Comparison of ENCODE assay signal across 10 cellular contexts in the genomic region with DNA sequence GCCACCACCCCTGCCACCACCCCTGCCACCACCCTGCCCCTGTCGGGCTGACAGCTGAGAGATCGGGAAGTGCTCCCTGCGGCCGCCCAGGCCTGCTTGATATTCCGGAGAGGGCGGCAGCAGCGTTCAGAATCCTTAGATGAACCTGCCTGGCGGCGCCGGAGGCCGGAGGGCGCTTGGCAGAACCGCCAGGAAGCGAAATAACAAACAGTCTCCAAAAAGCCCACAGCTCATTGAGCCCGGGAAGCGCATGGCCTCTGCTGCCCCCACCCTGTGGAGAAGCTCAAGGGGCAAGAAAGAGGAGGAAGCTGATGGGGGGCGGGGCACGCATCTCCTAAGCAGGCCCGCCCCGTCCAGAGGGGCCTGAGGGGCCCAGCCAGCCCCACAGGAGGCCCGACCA.
DNase-seq lines count a peak whose midpoint lies in the region; ATAC-seq and TF ChIP-seq lines count a peak whose summit lies in the region.
"Had no signal": no experiment of that assay in that cellular context is flagged by ENCODE, and none has a peak within 500 bp of the region (broad histone marks: within the 10 kb centered on the region; RNA-seq: fewer than 3 reads in every experiment).

No MANE protein-coding gene starts in this region.

- H3K27ac Mint-ChIP-seq in CD4-positive, alpha-beta memory T cell, result no peak overlapping the region
- H3K27ac Mint-ChIP-seq: T-helper 2 cell treated with Interferon-gamma antibody and Interleukin-4, amounts not matched to agents 5 μg/mL and 100 μg/mL, for 36 hours had no signal

- H3K27me3 ChIP-seq in upper lobe of right lung, result no peaks in the 10 kb centered on the region
- H3K27me3 ChIP-seq in CD4-positive, alpha-beta memory T cell (ENCODE audit: insufficient read depth, low read length), result no peaks in the 10 kb centered on the region

- TF ChIP-seq CTCF in upper lobe of right lung (IDR thresholded peaks at IDR 0.05), result peak; percentile 37

- peaks cover 8% of the 10 kb centered on the region for H3K4me1 ChIP-seq in upper lobe of right lung
- H3K4me1 ChIP-seq in CD4-positive, alpha-beta memory T cell (ENCODE audit: insufficient read depth, low read length), result peaks cover 6% of the 10 kb centered on the region

- H3K4me3 Mint-ChIP-seq in CD4-positive, alpha-beta memory T cell, result no peak overlapping the region
- H3K4me3 Mint-ChIP-seq: T-helper 2 cell treated with Interferon-gamma antibody and Interleukin-4, amounts not matched to agents 5 μg/mL and 100 μg/mL, for 36 hours had no signal

- no peak overlapping the region for H3K4me3 ChIP-seq in upper lobe of right lung
- H3K4me3 ChIP-seq in CD4-positive, alpha-beta memory T cell (ENCODE audit: low read length in 2 of 2), result no peak overlapping the region

- peaks cover 0 to 19% (median 7%) of the 10 kb centered on the region in 4 donors for H3K4me1 Mint-ChIP-seq in CD4-positive, alpha-beta memory T cell

- H3K27me3 Mint-ChIP-seq in CD4-positive, alpha-beta memory T cell, result peaks cover 28 to 33% of the 10 kb centered on the region in 2 donors

- no peaks in the 10 kb centered on the region for H3K36me3 ChIP-seq in upper lobe of right lung
- H3K36me3 ChIP-seq in CD4-positive, alpha-beta memory T cell (ENCODE audit: insufficient read depth, low read length), result no peaks in the 10 kb centered on the region

- H3K9me3 Mint-ChIP-seq in CD4-positive, alpha-beta memory T cell, result no peaks in the 10 kb centered on the region
- H3K9me3 Mint-ChIP-seq: T-helper 2 cell treated with Interferon-gamma antibody and Interleukin-4, amounts not matched to agents 5 μg/mL and 100 μg/mL, for 36 hours had no signal

- H3K9me3 ChIP-seq in upper lobe of right lung, result no peaks in the 10 kb centered on the region
- H3K9me3 ChIP-seq in CD4-positive, alpha-beta memory T cell (ENCODE audit: control insufficient read depth in 1 of 2, low read length in 2 of 2), result no peaks in the 10 kb centered on the region

- H3K36me3 Mint-ChIP-seq in CD4-positive, alpha-beta memory T cell, result no peaks in the 10 kb centered on the region

- DNase-seq in activated effector memory CD4-positive, alpha-beta T cell treated with anti-CD3 and anti-CD28 coated beads, Interleukin-2, amount 50 U/mL, for 16 hours, result peak; percentile 39
- no peak for DNase-seq in activated effector memory CD4-positive, alpha-beta T cell treated with Interleukin-2 at 50 U/mL for 16 hours
- peak; percentile 29 for DNase-seq in fibroblast of the conjunctiva (ENCODE audit: low read depth)
- DNase-seq in mucosa of gallbladder (ENCODE audit: low spot score), result peak; percentile 42
- DNase-seq in upper lobe of right lung, result peak; percentile 77
- DNase-seq in CD4-positive, alpha-beta memory T cell, result no peak
- DNase-seq in DMS53 treated with DMSO at 0.1 percent for 48 hours (lab: John Stamatoyannopoulos, UW; ENCODE audit: unreplicated experiment), result no peak
- DNase-seq: stimulated activated CD4-positive, alpha-beta T cell treated with anti-CD3 and anti-CD28 coated beads, Interleukin-2, amount 100 ng/mL, for 48 hours had no signal

- peak overlapping the region; percentile 24 for H3K27ac ChIP-seq in upper lobe of right lung
- H3K27ac ChIP-seq in CD4-positive, alpha-beta memory T cell (ENCODE audit: low read depth, low read length), result no peak overlapping the region

- CTCF ChIA-PET in CD4-positive, alpha-beta memory T cell (lab: Charles Lee; ENCODE audit: partially characterized antibody), result no interaction called here

- ATAC-seq in upper lobe of right lung, result peak; percentile 78
- no peak for ATAC-seq in GM19395 (IDR thresholded peaks at IDR 0.05; ENCODE audit: unreplicated experiment)

- intact Hi-C loops in upper lobe of right lung (cut with DNase I), result no loop called here
- intact Hi-C loops in CD4-positive, alpha-beta memory T cell (cut with micrococcal nuclease), result no loop called here

- POLR2A ChIA-PET in CD4-positive, alpha-beta memory T cell (lab: Charles Lee; ENCODE audit: partially characterized antibody), result no interaction called here

Comparison
In these comparisons a context has a peak if more than half of its experiments do, and no peak if none do; other contexts are left out.
1. DNase-seq: peak in activated effector memory CD4-positive, alpha-beta T cell treated with anti-CD3 and anti-CD28 coated beads, Interleukin-2, amount 50 U/mL, for 16 hours (single experiment), fibroblast of the conjunctiva (single experiment), mucosa of gallbladder (single experiment) and upper lobe of right lung (single experiment); none in activated effector memory CD4-positive, alpha-beta T cell treated with Interleukin-2 at 50 U/mL for 16 hours (single experiment), CD4-positive, alpha-beta memory T cell (0 of 5) and DMS53 treated with DMSO at 0.1 percent for 48 hours (single experiment).